Comparison of ENCODE assay signal across 35 cellular contexts in the genomic region with DNA sequence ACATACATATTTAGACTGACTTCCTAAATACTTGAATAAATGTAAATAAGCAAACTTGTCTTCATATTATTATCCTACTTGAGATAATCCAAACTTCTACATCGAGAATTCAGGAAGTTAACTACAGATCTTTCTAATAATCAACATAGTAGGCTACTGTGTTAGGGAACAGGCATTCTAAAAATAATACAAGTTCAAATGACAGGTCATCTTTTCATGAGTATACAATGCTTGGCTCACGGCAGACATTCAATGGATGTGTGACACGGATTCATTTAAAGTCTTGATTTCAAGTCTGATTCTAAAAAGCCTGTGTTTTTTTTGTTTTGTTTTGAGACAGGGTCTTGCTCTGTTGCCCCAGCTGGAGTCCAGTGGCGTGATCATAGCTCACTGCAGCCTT.
"Had no signal": no experiment of that assay in that cellular context is flagged by ENCODE, and none has a peak within 500 bp of the region (broad histone marks: within the 10 kb centered on the region; RNA-seq: fewer than 3 reads in every experiment).

No MANE protein-coding gene starts in this region.

- DNase-seq: activated B cell treated with CpG ODN at 0.5 μM for 24 hours; activated CD4-positive, alpha-beta memory T cell treated with anti-CD3 and anti-CD28 coated beads for 36 hours; activated CD4-positive, alpha-beta T cell treated with anti-CD3 and anti-CD28 coated beads for 4 hours; activated CD4-positive, alpha-beta T cell treated with anti-CD3 and anti-CD28 coated beads, Interleukin-2, amount 10 ng/mL, durations not matched to agents 24 days and 14 days; activated CD4-positive, alpha-beta T cell treated with anti-CD3 and anti-CD28 coated beads, Interleukin-2, amount 50 U/mL, for 1 hour; activated CD4-positive, alpha-beta T cell treated with anti-CD3 and anti-CD28 coated beads, Interleukin-2, amount 50 U/mL, for 4 hours; activated CD4-positive, CD25-positive, alpha-beta regulatory T cell treated with anti-CD3 and anti-CD28 coated beads, Interleukin-2, amount 50 U/mL, for 72 hours; activated CD8-positive, alpha-beta memory T cell treated with anti-CD3 and anti-CD28 coated beads, Interleukin-2, amount 10 ng/mL, durations not matched to agents 7 days and 5 days; activated CD8-positive, alpha-beta memory T cell treated with anti-CD3 and anti-CD28 coated beads, Interleukin-2, amount 50 U/mL, for 48 hours; activated CD8-positive, alpha-beta T cell treated with anti-CD3 and anti-CD28 coated beads for 36 hours; activated effector memory CD4-positive, alpha-beta T cell treated with anti-CD3 and anti-CD28 coated beads, Interleukin-2, amount 50 U/mL, for 16 hours; activated gamma-delta T cell treated with Interleukin-2 at 50 U/mL for 16 hours; activated naive CD4-positive, alpha-beta T cell; activated naive CD4-positive, alpha-beta T cell treated with anti-CD3 and anti-CD28 coated beads for 36 hours; activated naive CD4-positive, alpha-beta T cell treated with anti-CD3 and anti-CD28 coated beads, Interleukin-2, amount 50 U/mL, for 16 hours; activated naive CD8-positive, alpha-beta T cell treated with anti-CD3 and anti-CD28 coated beads for 36 hours; activated T-cell treated with anti-CD3 and anti-CD28 coated beads, Interleukin-2, amount 50 U/mL, for 24 hours; activated T-cell treated with anti-CD3 and anti-CD28 coated beads, Interleukin-2, amount 50 U/mL, for 48 hours; adrenal gland; amniotic stem cell; aorta; body of pancreas; brain microvascular endothelial cell; central memory CD4-positive, alpha-beta T cell; SW 1271; T-helper 1 cell; T-helper 2 cell; T-helper 9 cell had no signal

- H3K27ac Mint-ChIP-seq: activated B cell treated with CpG ODN at 0.5 μM for 24 hours; activated CD4-positive, alpha-beta memory T cell treated with anti-CD3 and anti-CD28 coated beads for 36 hours; activated CD4-positive, alpha-beta T cell treated with anti-CD3 and anti-CD28 coated beads, Interleukin-2, amount 10 ng/mL, durations not matched to agents 24 days and 14 days; activated CD8-positive, alpha-beta memory T cell treated with anti-CD3 and anti-CD28 coated beads, Interleukin-2, amount 10 ng/mL, durations not matched to agents 7 days and 5 days; activated CD8-positive, alpha-beta T cell treated with anti-CD3 and anti-CD28 coated beads for 36 hours; activated naive CD4-positive, alpha-beta T cell treated with anti-CD3 and anti-CD28 coated beads for 36 hours; activated naive CD8-positive, alpha-beta T cell treated with anti-CD3 and anti-CD28 coated beads for 36 hours; activated T-cell treated with anti-CD3 and anti-CD28 coated beads, Interleukin-2, amount 50 U/mL, for 24 hours; T-helper 1 cell treated with Interleukin-12 subunit alpha and Interleukin-12 subunit beta and Interleukin-4 antibody, amounts not matched to agents 30 μg/mL and 1 μg/mL, for 36 hours; T-helper 2 cell treated with Interferon-gamma antibody and Interleukin-4, amounts not matched to agents 5 μg/mL and 100 μg/mL, for 36 hours had no signal

- H3K27me3 Mint-ChIP-seq: activated B cell treated with CpG ODN at 0.5 μM for 24 hours; activated CD4-positive, alpha-beta memory T cell treated with anti-CD3 and anti-CD28 coated beads for 36 hours; activated CD4-positive, alpha-beta T cell treated with anti-CD3 and anti-CD28 coated beads, Interleukin-2, amount 10 ng/mL, durations not matched to agents 24 days and 14 days; activated CD8-positive, alpha-beta memory T cell treated with anti-CD3 and anti-CD28 coated beads, Interleukin-2, amount 10 ng/mL, durations not matched to agents 7 days and 5 days; activated CD8-positive, alpha-beta T cell treated with anti-CD3 and anti-CD28 coated beads for 36 hours; activated naive CD8-positive, alpha-beta T cell treated with anti-CD3 and anti-CD28 coated beads for 36 hours; activated T-cell treated with anti-CD3 and anti-CD28 coated beads, Interleukin-2, amount 50 U/mL, for 24 hours had no signal

- H3K4me3 ChIP-seq: adrenal gland, body of pancreas, breast epithelium had no signal

- H3K36me3 ChIP-seq: breast epithelium had no signal

- H3K27me3 ChIP-seq: adrenal gland, body of pancreas, brain microvascular endothelial cell, breast epithelium had no signal

- H3K4me1 ChIP-seq: adrenal gland, body of pancreas, breast epithelium had no signal

- H3K27ac ChIP-seq: adrenal gland, body of pancreas, brain microvascular endothelial cell, breast epithelium, VCaP had no signal

- H3K4me3 Mint-ChIP-seq: activated B cell treated with CpG ODN at 0.5 μM for 24 hours; activated CD4-positive, alpha-beta memory T cell treated with anti-CD3 and anti-CD28 coated beads for 36 hours; activated CD4-positive, alpha-beta T cell treated with anti-CD3 and anti-CD28 coated beads, Interleukin-2, amount 10 ng/mL, durations not matched to agents 24 days and 14 days; activated CD8-positive, alpha-beta memory T cell treated with anti-CD3 and anti-CD28 coated beads, Interleukin-2, amount 10 ng/mL, durations not matched to agents 7 days and 5 days; activated CD8-positive, alpha-beta T cell treated with anti-CD3 and anti-CD28 coated beads for 36 hours; activated naive CD4-positive, alpha-beta T cell treated with anti-CD3 and anti-CD28 coated beads for 36 hours; activated naive CD8-positive, alpha-beta T cell treated with anti-CD3 and anti-CD28 coated beads for 36 hours; activated T-cell treated with anti-CD3 and anti-CD28 coated beads, Interleukin-2, amount 50 U/mL, for 24 hours; T-helper 1 cell treated with Interleukin-12 subunit alpha and Interleukin-12 subunit beta and Interleukin-4 antibody, amounts not matched to agents 30 μg/mL and 1 μg/mL, for 36 hours; T-helper 2 cell treated with Interferon-gamma antibody and Interleukin-4, amounts not matched to agents 5 μg/mL and 100 μg/mL, for 36 hours had no signal

- FAIRE-seq: astrocyte, TTC549 had no signal

- H3K4me1 Mint-ChIP-seq: activated B cell treated with CpG ODN at 0.5 μM for 24 hours had no signal

- H3K9me3 ChIP-seq: adrenal gland, body of pancreas, breast epithelium had no signal

- H3K9me3 Mint-ChIP-seq: activated B cell treated with CpG ODN at 0.5 μM for 24 hours; activated CD4-positive, alpha-beta memory T cell treated with anti-CD3 and anti-CD28 coated beads for 36 hours; activated CD4-positive, alpha-beta T cell treated with anti-CD3 and anti-CD28 coated beads, Interleukin-2, amount 10 ng/mL, durations not matched to agents 24 days and 14 days; activated CD8-positive, alpha-beta T cell treated with anti-CD3 and anti-CD28 coated beads for 36 hours; activated naive CD4-positive, alpha-beta T cell treated with anti-CD3 and anti-CD28 coated beads for 36 hours; activated naive CD4-positive, alpha-beta T cell treated with anti-CD3 and anti-CD28 coated beads, Interleukin-2, amount 50 U/mL, for 72 hours; activated naive CD8-positive, alpha-beta T cell treated with anti-CD3 and anti-CD28 coated beads for 36 hours; activated T-cell treated with anti-CD3 and anti-CD28 coated beads, Interleukin-2, amount 50 U/mL, for 24 hours; T-helper 1 cell treated with Interleukin-12 subunit alpha and Interleukin-12 subunit beta and Interleukin-4 antibody, amounts not matched to agents 30 μg/mL and 1 μg/mL, for 36 hours; T-helper 2 cell treated with Interferon-gamma antibody and Interleukin-4, amounts not matched to agents 5 μg/mL and 100 μg/mL, for 36 hours had no signal

- ATAC-seq: activated CD8-positive, alpha-beta memory T cell treated with anti-CD3 and anti-CD28 coated beads, Interleukin-2, amount 10 ng/mL, durations not matched to agents 7 days and 5 days; activated CD8-positive, alpha-beta T cell treated with anti-CD3 and anti-CD28 coated beads for 36 hours; activated naive CD4-positive, alpha-beta T cell treated with anti-CD3 and anti-CD28 coated beads, Interleukin-2, amount 50 U/mL, for 72 hours; body of pancreas had no signal
